ENCODE assay signal across 19 cellular contexts in genomic region chr14:44041700-44042099, GRCh38.
DNase-seq lines count a peak whose midpoint lies in the region; ATAC-seq and TF ChIP-seq lines count a peak whose summit lies in the region.
"Had no signal": no experiment of that assay in that cellular context is flagged by ENCODE, and none has a peak within 500 bp of the region (broad histone marks: within the 10 kb centered on the region; RNA-seq: fewer than 3 reads in every experiment).

No MANE protein-coding gene starts in this region.

- ATAC-seq in HG02623 (IDR thresholded peaks at IDR 0.05; ENCODE audit: unreplicated experiment) (peak; percentile 63), HG03025 (IDR thresholded peaks at IDR 0.05; ENCODE audit: low FRiP score, unreplicated experiment) (no peak)
- ATAC-seq: A549, K562 had no signal

- H3K9ac ChIP-seq in BLaER1 treated with 17β-estradiol and CSF1 and Interleukin-3, amounts not matched to agents 10 nM and 100 nM: no peak overlapping the region

- H3K9me3 ChIP-seq in BLaER1 treated with 17β-estradiol and CSF1 and Interleukin-3, amounts not matched to agents 10 nM and 100 nM (replicated peaks in 1 of 11): peaks cover 19 to 33% (median 26%) of the 10 kb centered on the region in 11 experiments
- no peaks in the 10 kb centered on the region for H3K9me3 ChIP-seq in tibial nerve

- TF ChIP-seq POLR2A in NB4 (IDR thresholded peaks at IDR 0.05; ENCODE audit: extremely low read depth, insufficient read length) (no peak), tibial nerve (IDR thresholded peaks at IDR 0.05) (no peak)

- no peak overlapping the region for H3K27ac Mint-ChIP-seq in nephron progenitor cell
- H3K27ac Mint-ChIP-seq: CD4-positive, alpha-beta T cell; HFFc6 had no signal

- H3K4me3 ChIP-seq in BLaER1 treated with 17β-estradiol and CSF1 and Interleukin-3, amounts not matched to agents 10 nM and 100 nM: no peak overlapping the region
- H3K4me3 ChIP-seq in NB4 (ENCODE audit: low read depth, low read length) (no peak overlapping the region), tibial nerve (no peak overlapping the region)
- H3K4me3 ChIP-seq: A549, K562 had no signal

- DNase-seq in NB4 (ENCODE audit: low read depth) (peak; percentile 1), germinal center (ENCODE audit: low spot score) (peak; percentile 24), nephron progenitor cell (no peak), tibial nerve (ENCODE audit: low spot score in 2 of 2) (no peak), epidermal melanocyte (ENCODE audit: insufficient read length, low spot score) (no peak)
- DNase-seq: Calu3; CD4-positive, alpha-beta T cell; HFFc6; NCI-H1092 treated with DMSO at 0.1 percent for 48 hours; NCI-H1694 treated with DMSO at 0.1 percent for 48 hours; NCI-H345; NCI-H526 treated with DMSO at 0.1 percent for 48 hours; SHP77 had no signal

- WGBS in tibial nerve, 2 donors: 81 to 86% methylated on average over 2 of the region's 2 CpGs

- no peaks in the 10 kb centered on the region for H4K20me1 ChIP-seq in BLaER1 treated with 17β-estradiol and CSF1 and Interleukin-3, amounts not matched to agents 10 nM and 100 nM

- H3K36me3 ChIP-seq in BLaER1 treated with 17β-estradiol and CSF1 and Interleukin-3, amounts not matched to agents 10 nM and 100 nM: no peaks in the 10 kb centered on the region
- no peaks in the 10 kb centered on the region for H3K36me3 ChIP-seq in tibial nerve

- H3K36me3 Mint-ChIP-seq in nephron progenitor cell (ENCODE audit: low read depth): no peaks in the 10 kb centered on the region

- H3K4me1 ChIP-seq in BLaER1 treated with 17β-estradiol and CSF1 and Interleukin-3, amounts not matched to agents 10 nM and 100 nM: peaks cover 5 to 23% (median 7%) of the 10 kb centered on the region in 10 experiments; a peak in 13 of 20 replicates
- no peaks in the 10 kb centered on the region for H3K4me1 ChIP-seq in tibial nerve
- H3K4me1 ChIP-seq: A549 had no signal

- no peak overlapping the region for H3K27ac ChIP-seq in BLaER1 treated with 17β-estradiol and CSF1 and Interleukin-3, amounts not matched to agents 10 nM and 100 nM
- no peak overlapping the region for H3K27ac ChIP-seq in tibial nerve
- H3K27ac ChIP-seq: A549, HL-60 had no signal

- TF ChIP-seq CTCF in NB4 (IDR thresholded peaks at IDR 0.05; ENCODE audit: low read depth, low read length) (no peak), nephron progenitor cell (IDR thresholded peaks at IDR 0.05) (no peak), tibial nerve (IDR thresholded peaks at IDR 0.05) (no peak)

- no peaks in the 10 kb centered on the region for H3K27me3 Mint-ChIP-seq in nephron progenitor cell (ENCODE audit: low read depth, poor library complexity)
- H3K27me3 Mint-ChIP-seq: CD4-positive, alpha-beta T cell had no signal

- H3K9me3 Mint-ChIP-seq in nephron progenitor cell: peaks cover 26% of the 10 kb centered on the region

- H3K4me3 Mint-ChIP-seq in nephron progenitor cell: no peak overlapping the region
- H3K4me3 Mint-ChIP-seq: CD4-positive, alpha-beta T cell; HFFc6 had no signal

- TF ChIP-seq EP300 in tibial nerve (IDR thresholded peaks at IDR 0.05): no peak

- H3K4me2 ChIP-seq in BLaER1 treated with 17β-estradiol and CSF1 and Interleukin-3, amounts not matched to agents 10 nM and 100 nM: peak overlapping the region in 7 of 11 experiments; percentile 6 to 74 (median 30); a peak in 8 of 22 replicates
- H3K4me2 ChIP-seq: A549 had no signal

- H3K27me3 ChIP-seq in BLaER1 treated with 17β-estradiol and CSF1 and Interleukin-3, amounts not matched to agents 10 nM and 100 nM: no peaks in the 10 kb centered on the region
- H3K27me3 ChIP-seq in tibial nerve: no peaks in the 10 kb centered on the region

- H3K4me1 Mint-ChIP-seq in nephron progenitor cell: no peaks in the 10 kb centered on the region

Comparison
In these comparisons a context has a peak if more than half of its experiments do, and no peak if none do; other contexts are left out.
1. DNase-seq: peak in NB4 (single experiment) and germinal center (single experiment); none in nephron progenitor cell (single experiment), tibial nerve (0 of 2) and epidermal melanocyte (single experiment).